Comparison of ENCODE assay signal across 8 cellular contexts in the genomic region with DNA sequence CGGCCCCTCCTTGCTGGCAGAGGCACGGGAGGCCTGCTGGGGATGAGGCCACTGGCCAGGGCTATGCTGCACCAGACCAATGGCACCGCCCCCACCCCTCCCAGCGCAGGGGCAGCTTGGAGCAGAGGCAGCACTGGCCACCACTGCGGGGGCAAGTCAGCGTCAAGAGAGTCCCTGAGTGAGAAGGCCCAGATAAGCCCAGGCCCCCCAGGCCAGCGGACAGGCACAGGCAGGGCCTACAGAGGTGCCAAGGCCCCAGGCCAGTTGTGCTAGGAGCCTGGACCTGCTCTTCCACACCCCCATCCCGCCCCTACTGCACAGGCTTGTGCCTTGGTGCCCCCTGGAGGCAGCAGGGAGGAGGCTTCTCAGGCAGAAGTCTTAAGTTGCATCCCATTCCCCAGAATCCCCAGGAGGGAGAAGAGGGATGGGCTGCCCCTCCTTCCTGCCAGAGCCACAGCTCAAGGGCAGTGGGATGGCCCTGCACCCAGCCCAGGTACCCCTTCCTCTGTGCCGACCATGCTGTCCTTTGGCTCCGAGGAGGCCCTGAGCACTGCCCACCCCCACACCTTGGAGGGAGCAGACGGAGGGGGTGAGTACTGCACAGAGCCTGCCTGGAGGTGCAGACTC. TPM values are rescaled to one million over a fixed set of nuclear protein-coding genes. Genes with fewer than 3 reads are reported as not detected.
DNase-seq lines count a peak whose midpoint lies in the region; ATAC-seq, FAIRE-seq and TF ChIP-seq lines count a peak whose summit lies in the region.

No MANE protein-coding gene starts in this region.

- no peak for ATAC-seq in GM19463 (IDR thresholded peaks at IDR 0.05; ENCODE audit: unreplicated experiment)

- DNase-seq in EL, result peak; percentile 68
- DNase-seq in KBM-7, result peak; percentile 64
- peak; percentile 77 for DNase-seq in SK-N-DZ (ENCODE audit: low spot score)
- DNase-seq in bronchial epithelial cell (ENCODE audit: low read depth), result peak; percentile 68
- peak; percentile 21 for DNase-seq in kidney glomerular epithelial cell (lab: John Stamatoyannopoulos, UW)
- peak in 2 of 3 experiments; percentile 13 to 37 for DNase-seq in stimulated activated CD4-positive, alpha-beta T cell treated with anti-CD3 and anti-CD28 coated beads, TNF-alpha, amount 100 ng/mL, for 24 hours (ENCODE audit: low read depth in 3 of 3)
- DNase-seq in OCI-M2 (lab: John Stamatoyannopoulos, UW; ENCODE audit: unreplicated experiment), result no peak

- H3K4me3 ChIP-seq in bronchial epithelial cell (ENCODE audit: low read depth, low read length), result no peak overlapping the region

- no peaks in the 10 kb centered on the region for H3K27me3 ChIP-seq in bronchial epithelial cell (ENCODE audit: control insufficient read depth, insufficient read depth, low read length)

- FAIRE-seq in bronchial epithelial cell (lab: Jason Lieb, UNC), result no peak

- peak; percentile 86 for TF ChIP-seq CTCF in bronchial epithelial cell (IDR thresholded peaks at IDR 0.05; ENCODE audit: insufficient read depth, low read length, severe bottlenecking)

- H3K36me3 ChIP-seq in bronchial epithelial cell (ENCODE audit: control insufficient read depth, insufficient read depth, low read length), result peaks cover 4% of the 10 kb centered on the region

- in situ Hi-C loops in KBM-7 (cut with MboI; ENCODE audit: low pct_unique_long_range_greater_than_20kb, low sequenced_read_pairs), result no loop called here

RNA-seq across cellular contexts. Expression of a gene that starts 35.8 kb away (rescaled TPM):
- polyA plus RNA-seq in SK-N-DZ (2014; cell fraction: cytosol; rRNA removed), result 6.6 and 8.3 TPM in 2 replicates
- 3.6 and 4.1 TPM in 2 replicates for polyA plus RNA-seq in SK-N-DZ (2014; cell fraction: nucleus; rRNA removed)
- 3.9 and 22.1 TPM in 2 replicates for total RNA-seq in bronchial epithelial cell

RNA-seq across cellular contexts. Expression of a gene that starts 36.4 kb away (rescaled TPM):
- polyA plus RNA-seq in SK-N-DZ (2014; cell fraction: cytosol; rRNA removed), result 0.13 and 1.2 TPM in 2 replicates
- polyA plus RNA-seq in SK-N-DZ (2014; cell fraction: nucleus; rRNA removed), result 0.49 and 1.0 TPM in 2 replicates
- 4.7 and 7.9 TPM in 2 replicates for total RNA-seq in bronchial epithelial cell

RNA-seq across cellular contexts. Expression of a gene that starts 43.2 kb away (rescaled TPM):
- polyA plus RNA-seq in SK-N-DZ (2014; cell fraction: cytosol; rRNA removed), result not detected in 2 replicates
- polyA plus RNA-seq in SK-N-DZ (2014; cell fraction: nucleus; rRNA removed), result not detected in 2 replicates
- total RNA-seq in bronchial epithelial cell, result not detected in 2 replicates
